18 cellular contexts compared by ENCODE assay signal in the genomic region with DNA sequence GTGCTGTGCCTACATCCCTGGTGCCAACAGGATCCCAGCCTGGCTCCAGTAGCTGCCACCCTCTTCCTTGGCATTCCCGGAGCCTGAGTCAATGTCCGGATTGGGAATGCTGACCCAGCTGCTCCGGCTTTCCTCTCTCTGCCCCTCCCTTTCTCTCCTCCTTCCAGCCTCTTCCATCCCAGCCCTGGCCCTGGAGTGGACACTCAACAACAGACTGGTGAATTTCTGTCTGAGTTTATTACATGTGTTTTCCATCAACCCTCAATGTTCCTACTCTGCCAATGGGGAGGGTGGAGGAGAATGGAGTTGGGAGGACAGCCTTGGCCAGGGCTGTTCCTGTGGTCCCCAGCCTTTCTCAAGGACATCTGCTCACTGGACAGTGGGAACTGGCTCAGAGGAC. TPM values are rescaled to one million over a fixed set of nuclear protein-coding genes. Genes with fewer than 3 reads are reported as not detected.
DNase-seq lines count a peak whose midpoint lies in the region; ATAC-seq and TF ChIP-seq lines count a peak whose summit lies in the region.
"Had no signal": no experiment of that assay in that cellular context is flagged by ENCODE, and none has a peak within 500 bp of the region (broad histone marks: within the 10 kb centered on the region; RNA-seq: fewer than 3 reads in every experiment).

No MANE protein-coding gene starts in this region.

- H3K27me3 ChIP-seq in heart right ventricle (peaks cover 0 to 65% (median 32%) of the 10 kb centered on the region in 7 donors), spleen (replicated peaks in 1 of 7) (peaks cover 0 to 81% (median 0%) of the 10 kb centered on the region in 7 donors)
- H3K27me3 ChIP-seq in CD4-positive, alpha-beta memory T cell (ENCODE audit: insufficient read depth, low read length), result no peaks in the 10 kb centered on the region

- DNase-seq in ELR (ENCODE audit: low read depth) (peak; percentile 57), RPMI7951 (ENCODE audit: low read depth) (peak; percentile 75), heart right ventricle (peak; percentile 34 to 49), spleen (peak; percentile 44), occipital lobe (lab: John Stamatoyannopoulos, UW) (no peak)
- no peak for DNase-seq in activated CD4-positive, alpha-beta T cell treated with anti-CD3 and anti-CD28 coated beads for 1 hour
- DNase-seq in CD4-positive, alpha-beta memory T cell, result no peak
- DNase-seq: activated CD4-positive, alpha-beta memory T cell treated with anti-CD3 and anti-CD28 coated beads, Interleukin-2, amount 10 ng/mL, durations not matched to agents 7 days and 5 days; NCI-H446; stimulated activated CD4-positive, alpha-beta T cell treated with anti-CD3 and anti-CD28 coated beads, Interleukin-4, amount 100 ng/mL, for 24 hours; stimulated activated naive B cell treated with anti-CD40 and anti-IgM and Interleukin-4, amounts not matched to agents 10 μg/mL and 1 μg/mL and 100 μg/mL, for 72 hours; T-helper 9 cell had no signal

- peaks cover 0 to 9% (median 3%) of the 10 kb centered on the region in 11 donors for H3K9me3 ChIP-seq in heart right ventricle
- peaks cover 0 to 8% (median 6%) of the 10 kb centered on the region in 8 donors for H3K9me3 ChIP-seq in spleen
- H3K9me3 ChIP-seq in CD4-positive, alpha-beta memory T cell (ENCODE audit: control insufficient read depth in 1 of 2, low read length in 2 of 2), result no peaks in the 10 kb centered on the region
- H3K9me3 ChIP-seq: prostate gland had no signal

- no peak overlapping the region for H3K27ac Mint-ChIP-seq in CD4-positive, alpha-beta memory T cell
- H3K27ac Mint-ChIP-seq: activated CD4-positive, alpha-beta memory T cell treated with anti-CD3 and anti-CD28 coated beads, Interleukin-2, amount 10 ng/mL, durations not matched to agents 7 days and 5 days; stimulated activated naive B cell treated with anti-CD40 and anti-IgM and Interleukin-4, amounts not matched to agents 10 μg/mL and 1 μg/mL and 100 μg/mL, for 72 hours had no signal

- peaks cover 30 to 44% of the 10 kb centered on the region in 2 donors for H3K27me3 Mint-ChIP-seq in CD4-positive, alpha-beta memory T cell

- H3K36me3 Mint-ChIP-seq in CD4-positive, alpha-beta memory T cell, result no peaks in the 10 kb centered on the region
- H3K36me3 Mint-ChIP-seq: stimulated activated naive B cell treated with anti-CD40 and anti-IgM and Interleukin-4, amounts not matched to agents 10 μg/mL and 1 μg/mL and 100 μg/mL, for 72 hours had no signal

- H3K27ac ChIP-seq in heart right ventricle (peak overlapping the region in 9 of 10 donors; percentile 5 to 87 (median 67)), spleen (peak overlapping the region in 2 of 8 donors; percentile 22 to 60)
- H3K27ac ChIP-seq in CD4-positive, alpha-beta memory T cell (ENCODE audit: low read depth, low read length), result no peak overlapping the region
- H3K27ac ChIP-seq: HL-60, prostate gland had no signal

- TF ChIP-seq CTCF in heart right ventricle (IDR thresholded peaks at IDR 0.05) (no peak), spleen (IDR thresholded peaks at IDR 0.05 in 8 of 11, conservative IDR thresholded peaks at IDR 0.05 in 3 of 11) (no peak)

- peaks cover 0 to 28% (median 13%) of the 10 kb centered on the region in 9 donors for H3K4me1 ChIP-seq in heart right ventricle
- no peaks in the 10 kb centered on the region for H3K4me1 ChIP-seq in spleen
- no peaks in the 10 kb centered on the region for H3K4me1 ChIP-seq in CD4-positive, alpha-beta memory T cell (ENCODE audit: insufficient read depth, low read length)
- H3K4me1 ChIP-seq: prostate gland had no signal

- WGBS in heart right ventricle, 2 donors, result 33 to 66% methylated on average over 3 of the region's 3 CpGs
- 37 to 71% (median 61%) methylated on average over 3 of the region's 3 CpGs for WGBS in spleen, 5 donors

- H3K4me3 Mint-ChIP-seq in CD4-positive, alpha-beta memory T cell, result no peak overlapping the region
- H3K4me3 Mint-ChIP-seq: activated CD4-positive, alpha-beta memory T cell treated with anti-CD3 and anti-CD28 coated beads, Interleukin-2, amount 10 ng/mL, durations not matched to agents 7 days and 5 days; stimulated activated naive B cell treated with anti-CD40 and anti-IgM and Interleukin-4, amounts not matched to agents 10 μg/mL and 1 μg/mL and 100 μg/mL, for 72 hours had no signal

- ATAC-seq in heart right ventricle (peak; percentile 69 to 86 (median 78)), GM19397 (IDR thresholded peaks at IDR 0.05; ENCODE audit: unreplicated experiment) (no peak)
- ATAC-seq: stimulated activated naive B cell treated with anti-CD40 and anti-IgM and Interleukin-4, amounts not matched to agents 10 μg/mL and 1 μg/mL and 100 μg/mL, for 72 hours had no signal

- H3K36me3 ChIP-seq in heart right ventricle (no peaks in the 10 kb centered on the region), spleen (no peaks in the 10 kb centered on the region)
- no peaks in the 10 kb centered on the region for H3K36me3 ChIP-seq in CD4-positive, alpha-beta memory T cell (ENCODE audit: insufficient read depth, low read length)
- H3K36me3 ChIP-seq: prostate gland had no signal

- POLR2A ChIA-PET in CD4-positive, alpha-beta memory T cell (lab: Charles Lee; ENCODE audit: partially characterized antibody), result no interaction called here

- H3K4me3 ChIP-seq in heart right ventricle, result no peak overlapping the region
- H3K4me3 ChIP-seq in spleen, result no peak overlapping the region
- H3K4me3 ChIP-seq in CD4-positive, alpha-beta memory T cell (ENCODE audit: low read length in 2 of 2), result no peak overlapping the region
- H3K4me3 ChIP-seq: prostate gland had no signal

- CTCF ChIA-PET in CD4-positive, alpha-beta memory T cell (lab: Charles Lee; ENCODE audit: partially characterized antibody), result no interaction called here

- no peak for TF ChIP-seq POLR2A in spleen (IDR thresholded peaks at IDR 0.05)

- H3K9me3 Mint-ChIP-seq in CD4-positive, alpha-beta memory T cell, result peaks cover 0 to 11% (median 9%) of the 10 kb centered on the region in 8 donors
- H3K9me3 Mint-ChIP-seq: activated CD4-positive, alpha-beta memory T cell treated with anti-CD3 and anti-CD28 coated beads, Interleukin-2, amount 10 ng/mL, durations not matched to agents 7 days and 5 days had no signal

- intact Hi-C loops in heart right ventricle (cut with DNase I), result loop anchor here in 1 of 10 donors (10.0 kb wide), 1 partner anchor 118 kb away; a partner anchor contains a TSS
- intact Hi-C loops in spleen (cut with DNase I; ENCODE audit: low total_unique reads), result no loop called here
- intact Hi-C loops in CD4-positive, alpha-beta memory T cell (cut with micrococcal nuclease), result no loop called here

- no peaks in the 10 kb centered on the region for H3K4me1 Mint-ChIP-seq in CD4-positive, alpha-beta memory T cell
- H3K4me1 Mint-ChIP-seq: activated CD4-positive, alpha-beta memory T cell treated with anti-CD3 and anti-CD28 coated beads, Interleukin-2, amount 10 ng/mL, durations not matched to agents 7 days and 5 days had no signal

RNA-seq across cellular contexts. Expression of a gene that starts 0.9 kb away (rescaled TPM):
- total RNA-seq in RPMI7951 (2014; rRNA removed; shearing (Covaris generic)), result not detected in 2 replicates
- total RNA-seq in heart right ventricle, result under 1 TPM in 3 of 10 donors, not detected in 7; 0.09 to 0.19 (median 0.15) TPM
- under 1 TPM in 1 of 2 donors, not detected in 1; 0.03 TPM for polyA plus RNA-seq in heart right ventricle
- not detected for total RNA-seq in spleen
- not detected for polyA plus RNA-seq in spleen
- total RNA-seq in occipital lobe, result not detected
- total RNA-seq in CD4-positive, alpha-beta memory T cell, result not detected
- not detected for polyA plus RNA-seq in CD4-positive, alpha-beta memory T cell
- total RNA-seq: activated CD4-positive, alpha-beta memory T cell treated with anti-CD3 and anti-CD28 coated beads, Interleukin-2, amount 10 ng/mL, durations not matched to agents 7 days and 5 days; G401; H4; mononuclear cell had no signal

RNA-seq across cellular contexts. Expression of a gene that starts 27.1 kb away (rescaled TPM):
- total RNA-seq in RPMI7951 (2014; rRNA removed; shearing (Covaris generic)), result 3.4 and 4.2 TPM in 2 replicates
- total RNA-seq in heart right ventricle (1 to 10 TPM in 3 of 10 donors, under 1 TPM in 7; 0.15 to 2.9 (median 0.67) TPM), spleen (10 to 100 TPM in 3 of 7 donors, 1 to 10 TPM in 4; 2.2 to 10.9 (median 10.0) TPM), occipital lobe (not detected)
- polyA plus RNA-seq in heart right ventricle (1 to 10 TPM; 1.1 to 3.0 TPM), spleen (1 to 10 TPM; 1.1 to 4.0 (median 1.1) TPM)
- under 1 TPM in 1 of 2 experiments, not detected in 1; 0.26 TPM for total RNA-seq in CD4-positive, alpha-beta memory T cell
- polyA plus RNA-seq in CD4-positive, alpha-beta memory T cell, result not detected
- total RNA-seq: activated CD4-positive, alpha-beta memory T cell treated with anti-CD3 and anti-CD28 coated beads, Interleukin-2, amount 10 ng/mL, durations not matched to agents 7 days and 5 days; mononuclear cell had no signal

RNA-seq across cellular contexts. Expression of a gene that starts 48.1 kb away (rescaled TPM):
- 0.72 and 1.4 TPM in 2 replicates for total RNA-seq in RPMI7951 (2014; rRNA removed; shearing (Covaris generic))
- total RNA-seq in heart right ventricle (under 1 TPM in 2 of 10 donors, not detected in 8; 0.28 to 0.56 TPM), spleen (1 to 10 TPM; 1.6 to 7.9 (median 3.5) TPM), occipital lobe (not detected)
- polyA plus RNA-seq in heart right ventricle (under 1 TPM; 0.01 to 0.07 TPM), spleen (1 to 10 TPM; 1.5 to 2.5 (median 1.5) TPM)
- total RNA-seq in CD4-positive, alpha-beta memory T cell, result 10 to 100 TPM; 11.1 to 12.4 TPM
- 1 to 10 TPM; 7.6 to 8.1 TPM for polyA plus RNA-seq in CD4-positive, alpha-beta memory T cell
- total RNA-seq: H4 had no signal

RNA-seq across cellular contexts. Expression of a gene that starts 50.6 kb away (rescaled TPM):
- total RNA-seq in RPMI7951 (2014; rRNA removed; shearing (Covaris generic)), result 19.9 and 20.5 TPM in 2 replicates
- total RNA-seq in heart right ventricle, result 10 to 100 TPM in 2 of 10 donors, 1 to 10 TPM in 8; 3.7 to 12.8 (median 7.1) TPM
- 1 to 10 TPM; 8.9 to 9.1 TPM for polyA plus RNA-seq in heart right ventricle
- total RNA-seq in spleen, result 10 to 100 TPM; 11.6 to 24.9 (median 17.2) TPM
- polyA plus RNA-seq in spleen, result 10 to 100 TPM in 2 of 3 donors, 1 to 10 TPM in 1; 8.7 to 65.5 (median 13.2) TPM
- total RNA-seq in occipital lobe, result 2.8 TPM
- 1 to 10 TPM; 7.2 to 8.1 TPM for total RNA-seq in CD4-positive, alpha-beta memory T cell
- under 1 TPM in 1 of 2 donors, not detected in 1; 0.15 TPM for polyA plus RNA-seq in CD4-positive, alpha-beta memory T cell
- total RNA-seq: activated CD4-positive, alpha-beta memory T cell treated with anti-CD3 and anti-CD28 coated beads, Interleukin-2, amount 10 ng/mL, durations not matched to agents 7 days and 5 days; G401 had no signal

Comparison
In these comparisons a context has a peak if more than half of its experiments do, and no peak if none do; other contexts are left out.
1. DNase-seq: peak in ELR (single experiment), RPMI7951 (single experiment), heart right ventricle (2 of 2) and spleen (single experiment); none in occipital lobe (single experiment), activated CD4-positive, alpha-beta T cell treated with anti-CD3 and anti-CD28 coated beads for 1 hour (single experiment) and CD4-positive, alpha-beta memory T cell (0 of 5).